22 cellular contexts compared by ENCODE assay signal in genomic region chr6:78251930-78252329, GRCh38.
DNase-seq lines count a peak whose midpoint lies in the region; ATAC-seq and TF ChIP-seq lines count a peak whose summit lies in the region.
"Had no signal": no experiment of that assay in that cellular context is flagged by ENCODE, and none has a peak within 500 bp of the region (broad histone marks: within the 10 kb centered on the region; RNA-seq: fewer than 3 reads in every experiment).

No MANE protein-coding gene starts in this region.

- no peaks in the 10 kb centered on the region for H3K27me3 ChIP-seq in GM23338 (ENCODE audit: insufficient read depth)
- H3K27me3 ChIP-seq in CD8-positive, alpha-beta memory T cell (ENCODE audit: insufficient read depth, low read length, poor library complexity, severe bottlenecking): no peaks in the 10 kb centered on the region

- H3K36me3 ChIP-seq in GM23338 (ENCODE audit: insufficient read depth): no peaks in the 10 kb centered on the region
- no peaks in the 10 kb centered on the region for H3K36me3 ChIP-seq in CD8-positive, alpha-beta memory T cell (ENCODE audit: insufficient read depth, low read length)
- H3K36me3 ChIP-seq: HAP-1 had no signal

- no peak overlapping the region for H3K4me3 ChIP-seq in GM23338
- H3K4me3 ChIP-seq in CD8-positive, alpha-beta memory T cell (ENCODE audit: low read length): no peak overlapping the region
- H3K4me3 ChIP-seq: A549, HAP-1 had no signal

- H3K27ac Mint-ChIP-seq in GM23338: 0 out of 2 replicates have a peak overlapping the region, but pooled peaks have one; percentile 19
- H3K27ac Mint-ChIP-seq in CD8-positive, alpha-beta memory T cell: no peak overlapping the region
- H3K27ac Mint-ChIP-seq: CD4-positive, alpha-beta memory T cell; T-helper 2 cell treated with Interferon-gamma antibody and Interleukin-4, amounts not matched to agents 5 μg/mL and 100 μg/mL, for 36 hours had no signal

- ATAC-seq in GM23338: no peak
- ATAC-seq: A549, Panc1 had no signal

- no peaks in the 10 kb centered on the region for H3K9me2 ChIP-seq in GM23338 (ENCODE audit: insufficient read depth)

- H3K27me3 Mint-ChIP-seq in GM23338 (ENCODE audit: insufficient read depth, low read depth, poor library complexity): no peaks in the 10 kb centered on the region
- peaks cover 0 to 2% of the 10 kb centered on the region in 2 donors for H3K27me3 Mint-ChIP-seq in CD8-positive, alpha-beta memory T cell
- H3K27me3 Mint-ChIP-seq: CD4-positive, alpha-beta memory T cell had no signal

- no peaks in the 10 kb centered on the region for H3K36me3 Mint-ChIP-seq in GM23338 (ENCODE audit: low read depth)
- no peaks in the 10 kb centered on the region for H3K36me3 Mint-ChIP-seq in CD8-positive, alpha-beta memory T cell
- H3K36me3 Mint-ChIP-seq: CD4-positive, alpha-beta memory T cell had no signal

- no peak for TF ChIP-seq CTCF in GM23338 (conservative IDR thresholded peaks at IDR 0.05; ENCODE audit: low read depth in 2 of 2)

- H4K20me1 ChIP-seq in GM23338 (replicated peaks; ENCODE audit: insufficient read depth): no peaks in the 10 kb centered on the region

- DNase-seq in EH (ENCODE audit: low read depth): peak; percentile 15
- no peak for DNase-seq in GM23338 (ENCODE audit: low spot score)
- DNase-seq in LHCN-M2 (ENCODE audit: low read depth): peak; percentile 44
- peak; percentile 54 for DNase-seq in iris pigment epithelial cell (ENCODE audit: low read depth)
- DNase-seq in CD8-positive, alpha-beta memory T cell: no peak
- DNase-seq in NCI-H69 (lab: John Stamatoyannopoulos, UW): no peak
- no peak for DNase-seq in SK-N-DZ (ENCODE audit: low spot score)
- DNase-seq: C1 segment of cervical spinal cord; Caco-2; CD4-positive, alpha-beta memory T cell; DMS79; GOT3; NCI-H2029; NCI-H446 treated with DMSO at 0.1 percent for 48 hours; NCI-H526; SHP77; T-helper 1 cell had no signal

- H3K4me1 Mint-ChIP-seq in GM23338: peaks cover 4% of the 10 kb centered on the region; the same call in 2 of the 3 replicates
- no peaks in the 10 kb centered on the region for H3K4me1 Mint-ChIP-seq in CD8-positive, alpha-beta memory T cell
- H3K4me1 Mint-ChIP-seq: CD4-positive, alpha-beta memory T cell had no signal

- no peaks in the 10 kb centered on the region for H3K9me3 Mint-ChIP-seq in GM23338
- peaks cover 0 to 12% (median 2%) of the 10 kb centered on the region in 5 donors for H3K9me3 Mint-ChIP-seq in CD8-positive, alpha-beta memory T cell

- no peaks in the 10 kb centered on the region for H3K79me2 ChIP-seq in GM23338 (replicated peaks; ENCODE audit: insufficient read depth)

- H3K4me1 ChIP-seq in GM23338 (ENCODE audit: insufficient read depth): no peaks in the 10 kb centered on the region
- H3K4me1 ChIP-seq in CD8-positive, alpha-beta memory T cell (ENCODE audit: insufficient read depth, low read length): no peaks in the 10 kb centered on the region
- H3K4me1 ChIP-seq: A549, Caco-2, HAP-1 had no signal

- no peak overlapping the region for H3K27ac ChIP-seq in GM23338 (ENCODE audit: low read depth)
- no peak overlapping the region for H3K27ac ChIP-seq in CD8-positive, alpha-beta memory T cell (ENCODE audit: low read depth, low read length)
- H3K27ac ChIP-seq: A549, RWPE1 had no signal

- no peak overlapping the region for H2AFZ ChIP-seq in GM23338

- no peaks in the 10 kb centered on the region for H3F3A ChIP-seq in GM23338 (replicated peaks; ENCODE audit: low read depth)

- no peak overlapping the region for H3K4me2 ChIP-seq in GM23338
- H3K4me2 ChIP-seq: A549 had no signal

- no peak overlapping the region for H3K4me3 Mint-ChIP-seq in GM23338
- H3K4me3 Mint-ChIP-seq in CD8-positive, alpha-beta memory T cell: no peak overlapping the region
- H3K4me3 Mint-ChIP-seq: CD4-positive, alpha-beta memory T cell; T-helper 2 cell treated with Interferon-gamma antibody and Interleukin-4, amounts not matched to agents 5 μg/mL and 100 μg/mL, for 36 hours had no signal

- no peaks in the 10 kb centered on the region for H3K9me3 ChIP-seq in CD8-positive, alpha-beta memory T cell (ENCODE audit: low read length)
- H3K9me3 ChIP-seq: A549, Caco-2, HAP-1 had no signal

- CTCF ChIA-PET in CD8-positive, alpha-beta memory T cell (lab: Charles Lee): no interaction called here

- POLR2A ChIA-PET in CD8-positive, alpha-beta memory T cell (lab: Charles Lee): no interaction called here

TF ChIP-seq in GM23338, 12 proteins besides CTCF, POLR2A, EP300 and RAD21:
- TF ChIP-seq EZH2 (IDR thresholded peaks at IDR 0.05; ENCODE audit: low read depth, unreplicated experiment) (no peak), STAT1 (IDR thresholded peaks at IDR 0.05; ENCODE audit: unreplicated experiment) (no peak)
TF ChIP-seq in GM23338: peak in this region for 0.

Comparison
In these comparisons a context has a peak if more than half of its experiments do, and no peak if none do; other contexts are left out.
1. DNase-seq: peak in EH (single experiment), LHCN-M2 (single experiment) and iris pigment epithelial cell (single experiment); none in GM23338 (single experiment), CD8-positive, alpha-beta memory T cell (0 of 5), NCI-H69 (single experiment) and SK-N-DZ (single experiment).